8 cellular contexts compared by ENCODE assay signal in genomic region chr3:183253961-183254815, GRCh38. TPM values are rescaled to one million over a fixed set of nuclear protein-coding genes. Genes with fewer than 3 reads are reported as not detected.
DNase-seq lines count a peak whose midpoint lies in the region; ATAC-seq and TF ChIP-seq lines count a peak whose summit lies in the region.

No MANE protein-coding gene starts in this region.

- DNase-seq in NCI-H2196 (lab: John Stamatoyannopoulos, UW; ENCODE audit: unreplicated experiment) (peak; percentile 40), NCI-H2196 treated with DMSO at 0.1 percent for 48 hours (lab: John Stamatoyannopoulos, UW; ENCODE audit: unreplicated experiment) (no peak), NCI-H69 (lab: John Stamatoyannopoulos, UW) (peak; percentile 80), sigmoid colon (peak; percentile 65), activated gamma-delta T cell treated with Interleukin-2 at 50 U/mL for 16 hours (no peak)

- no peak for TF ChIP-seq POLR2A in sigmoid colon (IDR thresholded peaks at IDR 0.05)

- TF ChIP-seq EP300 in sigmoid colon (IDR thresholded peaks at IDR 0.05): no peak

- H3K9me3 ChIP-seq in sigmoid colon: no peaks in the 10 kb centered on the region

- no peak for TF ChIP-seq CTCF in sigmoid colon (IDR thresholded peaks at IDR 0.05)

- H3K4me1 ChIP-seq in sigmoid colon: peaks cover 0 to 13% (median 9%) of the 10 kb centered on the region in 4 donors

- intact Hi-C loops in sigmoid colon (cut with DNase I): loop anchor here (5.0 kb wide), 2 partner anchors 33 to 128 kb away; no protein-coding TSS in a partner anchor

- no peaks in the 10 kb centered on the region for H3K27me3 ChIP-seq in sigmoid colon

- H3K27ac ChIP-seq in angular gyrus (ENCODE audit: low read depth, low read length): peak overlapping the region; percentile 41
- H3K27ac ChIP-seq in sigmoid colon: peak overlapping the region; percentile 70 to 84 (median 80)

- ATAC-seq in HG02610 (IDR thresholded peaks at IDR 0.05; ENCODE audit: unreplicated experiment): no peak

- H3K4me3 ChIP-seq in iPS-11a (ENCODE audit: low read depth, low read length) (peak overlapping the region; percentile 60), sigmoid colon (peak overlapping the region; percentile 49 to 87 (median 64))

- 1% methylated on average over 109 of the region's 109 CpGs for WGBS in sigmoid colon, 2 donors

- no peaks in the 10 kb centered on the region for H3K36me3 ChIP-seq in sigmoid colon

RNA-seq across cellular contexts. Expression of gene B3GNT5, which starts 1.1 kb away (rescaled TPM):
- 1 to 10 TPM; 2.2 to 4.2 (median 3.2) TPM for total RNA-seq in sigmoid colon
- polyA plus RNA-seq in sigmoid colon: 10 to 100 TPM; 21.8 to 29.6 (median 22.8) TPM

Comparison
In these comparisons a context has a peak if more than half of its experiments do, and no peak if none do; other contexts are left out.
1. DNase-seq: peak in NCI-H2196 (single experiment), NCI-H69 (single experiment) and sigmoid colon (single experiment); none in NCI-H2196 treated with DMSO at 0.1 percent for 48 hours (single experiment) and activated gamma-delta T cell treated with Interleukin-2 at 50 U/mL for 16 hours (single experiment).